7 cellular contexts compared by ENCODE assay signal in genomic region chr10:103678104-103678526, GRCh38.
DNase-seq lines count a peak whose midpoint lies in the region; ATAC-seq, FAIRE-seq and TF ChIP-seq lines count a peak whose summit lies in the region.

No MANE protein-coding gene starts in this region.

- no peaks in the 10 kb centered on the region for H3K27me3 Mint-ChIP-seq in brain

- no peak for TF ChIP-seq CTCF in brain (conservative IDR thresholded peaks at IDR 0.05)
- no peak for TF ChIP-seq CTCF in kidney (IDR thresholded peaks at IDR 0.05; ENCODE audit: borderline replicate concordance, extremely low read depth, insufficient read depth)

- peak overlapping the region in 1 of 2 donors; percentile 48 for H3K27ac ChIP-seq in kidney (ENCODE audit: low read depth in 2 of 2, low read length in 2 of 2)

- DNase-seq in T1000 (lab: John Stamatoyannopoulos, UW) (peak; percentile 83), kidney (peak; percentile 96), COR-L47 (lab: John Stamatoyannopoulos, UW) (no peak)
- peak; percentile 75 to 76 for DNase-seq in stimulated activated CD4-positive, alpha-beta T cell treated with anti-CD3 and anti-CD28 coated beads, Interleukin-15, amount 100 ng/mL, for 48 hours (ENCODE audit: low read depth in 2 of 2)

- FAIRE-seq in kidney (lab: Jason Lieb, UNC) = no peak

- H3K27ac Mint-ChIP-seq in brain = peak overlapping the region in 3 of 5 experiments; percentile 91 to 98 (median 97)

- intact Hi-C loops in kidney (cut with DNase I) = no loop called here

- peaks cover 0 to 9% of the 10 kb centered on the region in 2 donors for H3K4me1 ChIP-seq in kidney (ENCODE audit: control insufficient read depth in 1 of 2, insufficient read depth in 1 of 2, low read depth in 1 of 2, low read length in 2 of 2)

- no peak overlapping the region for H3K4me3 ChIP-seq in kidney (ENCODE audit: low read length in 2 of 2)

- no peaks in the 10 kb centered on the region for H3K36me3 ChIP-seq in kidney (ENCODE audit: control insufficient read depth in 1 of 2, insufficient read depth in 2 of 2, low read length in 2 of 2)

- ATAC-seq in GM19023 (IDR thresholded peaks at IDR 0.05; ENCODE audit: unreplicated experiment) (peak; percentile 86), HG03103 (IDR thresholded peaks at IDR 0.05; ENCODE audit: low read depth, unreplicated experiment) (peak; percentile 77)

- H3K9me3 Mint-ChIP-seq in brain = no peaks in the 10 kb centered on the region

- H3K9ac ChIP-seq in kidney (ENCODE audit: low read length in 2 of 2) = no peak overlapping the region

- H3K9me3 ChIP-seq in kidney (ENCODE audit: control insufficient read depth in 1 of 2, low read length in 2 of 2) = no peaks in the 10 kb centered on the region

- H3K4me3 Mint-ChIP-seq in brain = peak overlapping the region in 3 of 5 experiments; percentile 74 to 80 (median 75)

- H3K36me3 Mint-ChIP-seq in brain = no peaks in the 10 kb centered on the region

- peaks cover 43% of the 10 kb centered on the region for H3K4me1 Mint-ChIP-seq in brain
